Comparison of ENCODE assay signal across 8 cellular contexts in genomic region chr17:81665205-81666091, GRCh38. TPM values are rescaled to one million over a fixed set of nuclear protein-coding genes. Genes with fewer than 3 reads are reported as not detected.
DNase-seq lines count a peak whose midpoint lies in the region; ATAC-seq and TF ChIP-seq lines count a peak whose summit lies in the region.

No MANE protein-coding gene starts in this region.

- no peaks in the 10 kb centered on the region for H3K27me3 ChIP-seq in rectal smooth muscle tissue (ENCODE audit: control insufficient read depth, insufficient read depth, low read length)

- H3K4me3 Mint-ChIP-seq in activated T-helper 17 cell treated with anti-CD3 and anti-CD28 coated beads, Interleukin-2, amount 50 U/mL, for 72 hours, result peak overlapping the region; percentile 94
- peak overlapping the region; percentile 98 for H3K4me3 Mint-ChIP-seq in glutamatergic neuron (ENCODE audit: unreplicated experiment)

- H3K27ac Mint-ChIP-seq in activated T-helper 17 cell treated with anti-CD3 and anti-CD28 coated beads, Interleukin-2, amount 50 U/mL, for 72 hours, result peak overlapping the region; percentile 96
- H3K27ac Mint-ChIP-seq in glutamatergic neuron (ENCODE audit: unreplicated experiment), result peak overlapping the region; percentile 93

- ATAC-seq in GM21381 (IDR thresholded peaks at IDR 0.05; ENCODE audit: unreplicated experiment), result peak; percentile 9
- peak; percentile 26 for ATAC-seq in activated T-helper 17 cell treated with anti-CD3 and anti-CD28 coated beads, Interleukin-2, amount 50 U/mL, for 72 hours (replicated peaks)
- no peak for ATAC-seq in HG02970 (IDR thresholded peaks at IDR 0.05; ENCODE audit: low FRiP score, unreplicated experiment)

- peak overlapping the region; percentile 7 for H3K9ac ChIP-seq in rectal smooth muscle tissue (ENCODE audit: low read length)

- H3K9me3 Mint-ChIP-seq in activated T-helper 17 cell treated with anti-CD3 and anti-CD28 coated beads, Interleukin-2, amount 50 U/mL, for 72 hours, result no peaks in the 10 kb centered on the region
- H3K9me3 Mint-ChIP-seq in glutamatergic neuron (ENCODE audit: unreplicated experiment), result peaks cover 3% of the 10 kb centered on the region

- H3K36me3 ChIP-seq in rectal smooth muscle tissue (ENCODE audit: control insufficient read depth, insufficient read depth, low read length), result peaks cover 8% of the 10 kb centered on the region

- DNase-seq in AG20443 (ENCODE audit: low spot score), result peak; percentile 41
- DNase-seq in NCI-H2227 treated with DMSO at 0.1 percent for 48 hours (lab: John Stamatoyannopoulos, UW), result peak; percentile 48
- DNase-seq in glutamatergic neuron, result no peak
- DNase-seq in NCI-H187 treated with DMSO at 0.1 percent for 48 hours (lab: John Stamatoyannopoulos, UW), result no peak

- TF ChIP-seq CTCF in glutamatergic neuron (IDR thresholded peaks at IDR 0.05; ENCODE audit: partially characterized antibody, unreplicated experiment), result no peak

- H3K4me1 Mint-ChIP-seq in activated T-helper 17 cell treated with anti-CD3 and anti-CD28 coated beads, Interleukin-2, amount 50 U/mL, for 72 hours, result peaks cover 12% of the 10 kb centered on the region
- H3K4me1 Mint-ChIP-seq in glutamatergic neuron (ENCODE audit: low read depth, unreplicated experiment), result peaks cover 18% of the 10 kb centered on the region

- peaks cover 57% of the 10 kb centered on the region for H3K36me3 Mint-ChIP-seq in activated T-helper 17 cell treated with anti-CD3 and anti-CD28 coated beads, Interleukin-2, amount 50 U/mL, for 72 hours (ENCODE audit: low read depth)
- no peaks in the 10 kb centered on the region for H3K36me3 Mint-ChIP-seq in glutamatergic neuron (ENCODE audit: unreplicated experiment)

- peaks cover 8% of the 10 kb centered on the region for H3K4me1 ChIP-seq in rectal smooth muscle tissue (ENCODE audit: control insufficient read depth, insufficient read depth, low read length)

- H3K27me3 Mint-ChIP-seq in activated T-helper 17 cell treated with anti-CD3 and anti-CD28 coated beads, Interleukin-2, amount 50 U/mL, for 72 hours, result no peaks in the 10 kb centered on the region
- peaks cover 2% of the 10 kb centered on the region for H3K27me3 Mint-ChIP-seq in glutamatergic neuron (ENCODE audit: unreplicated experiment)

- H3K27ac ChIP-seq in rectal smooth muscle tissue (ENCODE audit: low read depth, low read length), result peak overlapping the region; percentile 87

- peak overlapping the region; percentile 71 for H3K4me3 ChIP-seq in rectal smooth muscle tissue (ENCODE audit: low read length)

RNA-seq across cellular contexts. Expression of gene OXLD1, which starts 1.0 kb away (rescaled TPM):
- 10 to 100 TPM; 18.4 to 40.3 TPM for total RNA-seq in activated T-helper 17 cell treated with anti-CD3 and anti-CD28 coated beads, Interleukin-2, amount 50 U/mL, for 72 hours
- 24.7 TPM for total RNA-seq in glutamatergic neuron (ENCODE audit: unreplicated experiment)

RNA-seq across cellular contexts. Expression of gene CCDC137, which starts 1.1 kb away (rescaled TPM):
- total RNA-seq in activated T-helper 17 cell treated with anti-CD3 and anti-CD28 coated beads, Interleukin-2, amount 50 U/mL, for 72 hours, result 10 to 100 TPM; 29.6 to 48.6 TPM
- 33.8 TPM for total RNA-seq in glutamatergic neuron (ENCODE audit: unreplicated experiment)

RNA-seq across cellular contexts. Expression of gene PDE6G, which starts 9.1 kb away (rescaled TPM):
- total RNA-seq in activated T-helper 17 cell treated with anti-CD3 and anti-CD28 coated beads, Interleukin-2, amount 50 U/mL, for 72 hours, result 1 to 10 TPM in 1 of 2 donors, under 1 TPM in 1; 0.89 to 1.6 TPM
- not detected for total RNA-seq in glutamatergic neuron (ENCODE audit: unreplicated experiment)

RNA-seq across cellular contexts. Expression of gene ARL16, which starts 18.1 kb away (rescaled TPM):
- 10 to 100 TPM; 12.6 to 20.9 TPM for total RNA-seq in activated T-helper 17 cell treated with anti-CD3 and anti-CD28 coated beads, Interleukin-2, amount 50 U/mL, for 72 hours
- 55.2 TPM for total RNA-seq in glutamatergic neuron (ENCODE audit: unreplicated experiment)

RNA-seq across cellular contexts. Expression of gene HGS, which starts 18.4 kb away (rescaled TPM):
- total RNA-seq in activated T-helper 17 cell treated with anti-CD3 and anti-CD28 coated beads, Interleukin-2, amount 50 U/mL, for 72 hours, result 100 to 1,000 TPM; 118 to 130 TPM
- 167 TPM for total RNA-seq in glutamatergic neuron (ENCODE audit: unreplicated experiment)

Comparison
In these comparisons a context has a peak if more than half of its experiments do, and no peak if none do; other contexts are left out.
1. DNase-seq: peak in AG20443 (single experiment) and NCI-H2227 treated with DMSO at 0.1 percent for 48 hours (single experiment); none in glutamatergic neuron (single experiment) and NCI-H187 treated with DMSO at 0.1 percent for 48 hours (single experiment).